Comparison of ENCODE assay signal across 21 cellular contexts in genomic region chr4:48912349-48912748, GRCh38.
"Had no signal": no experiment of that assay in that cellular context is flagged by ENCODE, and none has a peak within 500 bp of the region (broad histone marks: within the 10 kb centered on the region; RNA-seq: fewer than 3 reads in every experiment).

No MANE protein-coding gene starts in this region.

- H3K36me3 ChIP-seq: brain microvascular endothelial cell, Peyer's patch had no signal

- H3K4me1 ChIP-seq: Peyer's patch had no signal

- H3K27ac ChIP-seq: brain microvascular endothelial cell, Peyer's patch, VCaP had no signal

- DNase-seq: activated CD4-positive, alpha-beta memory T cell treated with anti-CD3 and anti-CD28 coated beads for 36 hours; activated CD4-positive, alpha-beta T cell treated with anti-CD3 and anti-CD28 coated beads, Interleukin-2, amount 10 ng/mL, durations not matched to agents 7 days and 5 days; activated CD4-positive, CD25-positive, alpha-beta regulatory T cell; activated CD8-positive, alpha-beta memory T cell treated with anti-CD3 and anti-CD28 coated beads for 24 hours; activated gamma-delta T cell; activated naive CD4-positive, alpha-beta T cell treated with anti-CD3 and anti-CD28 coated beads for 36 hours; activated T-cell treated with anti-CD3 and anti-CD28 coated beads, Interleukin-2, amount 50 U/mL, for 48 hours; brain microvascular endothelial cell; KBM-7; NCI-H1092; NCI-H1417; NCI-H1930; NCI-H2171 treated with DMSO at 0.1 percent for 48 hours; NCI-H345; NCI-H510A; NCI-H526 treated with DMSO at 0.1 percent for 48 hours; NCI-H82; Peyer's patch; SHP77 treated with DMSO at 0.1 percent for 48 hours; T-cell had no signal

- H3K27me3 ChIP-seq: brain microvascular endothelial cell, Peyer's patch had no signal

- H3K9me3 ChIP-seq: Peyer's patch had no signal

- H3K4me3 ChIP-seq: Peyer's patch had no signal
